Comparison of ENCODE assay signal across 19 cellular contexts in the genomic region with DNA sequence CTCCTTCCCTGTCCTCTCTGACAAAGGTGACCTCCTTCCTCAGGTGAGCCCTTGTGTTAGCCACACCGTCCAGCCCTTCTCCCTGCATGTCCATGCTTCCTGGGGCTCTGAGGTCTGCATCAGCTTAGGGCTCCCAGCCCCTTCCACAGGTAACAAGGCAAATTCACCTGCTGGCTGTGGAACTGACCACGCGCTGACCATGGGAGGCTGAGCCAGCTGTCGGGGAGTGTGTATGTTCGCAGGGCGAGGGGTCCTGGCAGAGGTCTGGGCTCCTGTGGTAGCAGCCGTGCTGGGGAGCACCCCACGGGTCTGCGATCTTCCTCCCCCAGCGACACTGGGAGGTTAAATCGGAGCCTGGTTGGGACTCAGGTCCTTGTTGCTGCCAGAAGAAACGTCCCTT.
A peak's percentile ranks its signal among the peaks of the same experiment; 100 is the strongest.
DNase-seq lines count a peak whose midpoint lies in the region; ATAC-seq, FAIRE-seq and TF ChIP-seq lines count a peak whose summit lies in the region.
"Had no signal": no experiment of that assay in that cellular context is flagged by ENCODE, and none has a peak within 500 bp of the region (broad histone marks: within the 10 kb centered on the region; RNA-seq: fewer than 3 reads in every experiment).

No MANE protein-coding gene starts in this region.

- 15% methylated on average over 12 of the region's 12 CpGs for WGBS in HepG2 (ENCODE audit: low lambda C conversion rate)
- WGBS in right lobe of liver (ENCODE audit: insufficient coverage, low coverage, low lambda C conversion rate, missing lambda C conversion rate) = 60% methylated on average over 5 of the region's 12 CpGs
- no CpG with 5 or more reads among the region's 12 CpGs for WGBS in neuronal stem cell (ENCODE audit: extremely low coverage in 2 of 2, insufficient read length in 2 of 2, insufficient replicate concordance in 1 of 2), 2 donors

- H3K9me3 ChIP-seq in HepG2 (ENCODE audit: low read length) (no peaks in the 10 kb centered on the region), right lobe of liver (no peaks in the 10 kb centered on the region), neuronal stem cell (replicated peaks in 1 of 2; ENCODE audit: control insufficient read depth in 2 of 2, insufficient read depth in 1 of 2, low read depth in 1 of 2, low read length in 2 of 2) (peaks cover 0 to 10% of the 10 kb centered on the region in 2 donors), osteoblast (ENCODE audit: low read depth, low read length) (no peaks in the 10 kb centered on the region)
- H3K9me3 ChIP-seq: HAP-1 had no signal

- H2BK12ac ChIP-seq in neuronal stem cell (ENCODE audit: low read length) = no peak overlapping the region

- peak overlapping the region; percentile 23 for H2AK5ac ChIP-seq in neuronal stem cell (ENCODE audit: low read depth, low read length)

- H3K4ac ChIP-seq in neuronal stem cell (ENCODE audit: low read length) = no peak overlapping the region

- H3K36me3 ChIP-seq in HepG2 (replicated peaks in 1 of 2; ENCODE audit: control insufficient read depth in 1 of 2, insufficient read depth in 2 of 2, low read length in 2 of 2) = no peaks in the 10 kb centered on the region
- H3K36me3 ChIP-seq in right lobe of liver = no peaks in the 10 kb centered on the region
- no peaks in the 10 kb centered on the region for H3K36me3 ChIP-seq in neuronal stem cell (replicated peaks in 1 of 2; ENCODE audit: control insufficient read depth in 2 of 2, insufficient read depth in 2 of 2, low read length in 2 of 2)
- H3K36me3 ChIP-seq in osteoblast (ENCODE audit: insufficient read depth, low read length) = no peaks in the 10 kb centered on the region
- H3K36me3 ChIP-seq: HAP-1 had no signal

- POLR2A ChIA-PET in HepG2 (lab: Yijun Ruan, JAX) = no interaction called here

- TF ChIP-seq POLR2A in HepG2 (IDR thresholded peaks at IDR 0.05; ENCODE audit: insufficient read depth in 1 of 2, low read depth in 2 of 2, low read length in 2 of 2) = no peak
- TF ChIP-seq POLR2A in right lobe of liver (IDR thresholded peaks at IDR 0.05) = no peak

- no peak overlapping the region for H2BK15ac ChIP-seq in neuronal stem cell (ENCODE audit: low read length)

- H2AFZ ChIP-seq in HepG2 (ENCODE audit: low read length) (no peak overlapping the region), neuronal stem cell (ENCODE audit: low read length) (no peak overlapping the region), osteoblast (ENCODE audit: low read length) (no peak overlapping the region)

- TF ChIP-seq RAD21 in HepG2 (CRISPR knock-in tag; IDR thresholded peaks at IDR 0.05) = no peak

- TF ChIP-seq CTCF in HepG2 (CRISPR knock-in tag; IDR thresholded peaks at IDR 0.05) (no peak), right lobe of liver (IDR thresholded peaks at IDR 0.05) (no peak), osteoblast (IDR thresholded peaks at IDR 0.05; ENCODE audit: extremely low read depth, low read depth, low read length) (no peak)

- H4K8ac ChIP-seq in neuronal stem cell (ENCODE audit: low read depth, low read length) = no peak overlapping the region

- no peak overlapping the region for H3K9ac ChIP-seq in HepG2 (ENCODE audit: insufficient read depth, low read depth, low read length)
- no peak overlapping the region for H3K9ac ChIP-seq in neuronal stem cell (ENCODE audit: low read depth, low read length, poor library complexity)

- in situ Hi-C loops in HepG2 (cut with HindIII; ENCODE audit: extremely low pct_ligation_motif_present, low pct_unique_long_range_greater_than_20kb) = no loop called here

- BruUV-seq in HepG2 (replicated peaks; lab: Mats Ljungman, UMichigan) = no TSS peak

- ATAC-seq in HepG2 (no peak), right lobe of liver (no peak)

- H3K23ac ChIP-seq in neuronal stem cell (ENCODE audit: low read depth, low read length, poor library complexity) = no peak overlapping the region

- intact Hi-C loops in HepG2 (cut with micrococcal nuclease; ENCODE audit: unreplicated experiment) (no loop called here), right lobe of liver (cut with DNase I) (no loop called here)

- H3K27ac ChIP-seq in HepG2 (ENCODE audit: extremely low read length, insufficient read depth, low read length) = no peak overlapping the region
- no peak overlapping the region for H3K27ac ChIP-seq in right lobe of liver
- H3K27ac ChIP-seq in neuronal stem cell (replicated peaks; ENCODE audit: low read length) = no peak overlapping the region
- H3K27ac ChIP-seq in osteoblast (ENCODE audit: low read depth, low read length) = no peak overlapping the region
- H3K27ac ChIP-seq: 22Rv1 had no signal

- DNase-seq in HepG2 (ENCODE audit: low spot score) (no peak), right lobe of liver (no peak), HTR-8/SVneo (ENCODE audit: insufficient read length, low spot score) (no peak), neuronal stem cell (ENCODE audit: low spot score) (no peak), superior temporal gyrus (ENCODE audit: extremely low spot score) (no peak), osteoblast (ENCODE audit: insufficient read length, low spot score, missing footprints) (no peak)
- DNase-seq: C1 segment of cervical spinal cord; Calu3; CD4-positive, alpha-beta memory T cell; COR-L47; DND-41; GOT3; HFFc6 had no signal

- peak overlapping the region; percentile 46 for H3K18ac ChIP-seq in neuronal stem cell (ENCODE audit: low read length)

- CTCF ChIA-PET in HepG2 (lab: Yijun Ruan, JAX; ENCODE audit: low intra/inter-chr PET ratio, low total read pairs) = no interaction called here

- H3K4me3 ChIP-seq in HepG2 (replicated peaks in 1 of 3; ENCODE audit: insufficient read depth in 1 of 3, low read depth in 2 of 3, low read length in 3 of 3) (no peak overlapping the region), right lobe of liver (no peak overlapping the region), neuronal stem cell (ENCODE audit: low read length in 2 of 2) (peak overlapping the region in 1 of 2 donors; percentile 55), osteoblast (ENCODE audit: insufficient read depth, low read length) (no peak overlapping the region)
- H3K4me3 ChIP-seq: HAP-1 had no signal

- H4K20me1 ChIP-seq in HepG2 (ENCODE audit: insufficient read depth, low read length) = no peaks in the 10 kb centered on the region
- H4K20me1 ChIP-seq in osteoblast (ENCODE audit: insufficient read depth, low read length) = no peaks in the 10 kb centered on the region

- TF ChIP-seq EP300 in HepG2 (IDR thresholded peaks at IDR 0.05; ENCODE audit: low read depth in 2 of 2, low read length in 2 of 2) = no peak
- no peak for TF ChIP-seq EP300 in HepG2 (CRISPR knock-in tag; IDR thresholded peaks at IDR 0.05; ENCODE audit: borderline replicate concordance)

- H2BK5ac ChIP-seq in neuronal stem cell (ENCODE audit: low read length) = no peak overlapping the region

- H3K27me3 ChIP-seq in HepG2 (ENCODE audit: control insufficient read depth in 1 of 2, insufficient read depth in 2 of 2, low read length in 2 of 2) (peaks cover 8 to 38% of the 10 kb centered on the region in 2 experiments; a peak in 4 of 5 replicates), right lobe of liver (no peaks in the 10 kb centered on the region), neuronal stem cell (ENCODE audit: control insufficient read depth in 3 of 3, insufficient read depth in 3 of 3, low read depth in 1 of 3, low read length in 3 of 3) (peaks cover 0 to 6% (median 4%) of the 10 kb centered on the region in 3 experiments), osteoblast (ENCODE audit: insufficient read depth, low read length) (no peaks in the 10 kb centered on the region)

- H3K4me1 ChIP-seq in HepG2 (ENCODE audit: insufficient read depth, low read length) (no peaks in the 10 kb centered on the region), right lobe of liver (no peaks in the 10 kb centered on the region), neuronal stem cell (ENCODE audit: control insufficient read depth in 2 of 2, insufficient read depth in 1 of 2, low read depth in 1 of 2, low read length in 2 of 2) (no peaks in the 10 kb centered on the region), osteoblast (ENCODE audit: insufficient read depth, low read length) (no peaks in the 10 kb centered on the region)
- H3K4me1 ChIP-seq: HAP-1 had no signal

- no peak overlapping the region for H3K14ac ChIP-seq in neuronal stem cell (ENCODE audit: low read length)

- no peak overlapping the region for H2BK120ac ChIP-seq in neuronal stem cell (ENCODE audit: low read depth, low read length)

- FAIRE-seq in HepG2 (lab: Jason Lieb, UNC) (no peak), HTR-8/SVneo (lab: Jason Lieb, UNC) (peak; percentile 92)
- FAIRE-seq: A204.1, G401.6, GM12892, H54 had no signal

- no peaks in the 10 kb centered on the region for H3K79me1 ChIP-seq in neuronal stem cell (ENCODE audit: low read depth, low read length)

- H4K91ac ChIP-seq in neuronal stem cell (ENCODE audit: low read depth, low read length, poor library complexity) = peak overlapping the region; percentile 40

- H3K4me2 ChIP-seq in HepG2 (ENCODE audit: low read depth, low read length) = no peak overlapping the region
- no peak overlapping the region for H3K4me2 ChIP-seq in neuronal stem cell (ENCODE audit: insufficient read depth, low read length, poor library complexity, severe bottlenecking)
- no peak overlapping the region for H3K4me2 ChIP-seq in osteoblast (ENCODE audit: insufficient read depth, low read length)

- H3K79me2 ChIP-seq in HepG2 (ENCODE audit: insufficient read depth, low read length) (no peaks in the 10 kb centered on the region), osteoblast (ENCODE audit: insufficient read depth, low read length) (no peaks in the 10 kb centered on the region)

TF ChIP-seq in HepG2, 621 proteins besides CTCF, POLR2A, EP300 and RAD21:
- TF ChIP-seq ERF (CRISPR knock-in tag; IDR thresholded peaks at IDR 0.05) = no peak
- TF ChIP-seq ZSCAN5A (CRISPR knock-in tag; IDR thresholded peaks at IDR 0.05; ENCODE audit: borderline replicate concordance) = no peak
- TF ChIP-seq PTBP1 (IDR thresholded peaks at IDR 0.05; ENCODE audit: low read depth, low read length, poor library complexity, severe bottlenecking) = no peak
- TF ChIP-seq EED (CRISPR knock-in tag; IDR thresholded peaks at IDR 0.05) = peak; percentile 50; the same call in 1 of the 2 replicates
